20 cellular contexts compared by ENCODE assay signal in genomic region chr14:77065851-77066554, GRCh38. TPM values are rescaled to one million over a fixed set of nuclear protein-coding genes. Genes with fewer than 3 reads are reported as not detected.
DNase-seq lines count a peak whose midpoint lies in the region; ATAC-seq lines count a peak whose summit lies in the region.
"Had no signal": no experiment of that assay in that cellular context is flagged by ENCODE, and none has a peak within 500 bp of the region (broad histone marks: within the 10 kb centered on the region; RNA-seq: fewer than 3 reads in every experiment).

No MANE protein-coding gene starts in this region.

- peaks cover 34 to 77% (median 48%) of the 10 kb centered on the region in 10 experiments for H3K4me1 ChIP-seq in BLaER1 treated with 17β-estradiol and CSF1 and Interleukin-3, amounts not matched to agents 10 nM and 100 nM
- H3K4me1 ChIP-seq in mesenchymal stem cell (ENCODE audit: control insufficient read depth, insufficient read depth, low read depth, low read length), result peaks cover 19% of the 10 kb centered on the region

- H3K23ac ChIP-seq in mesenchymal stem cell (ENCODE audit: low read length in 2 of 2), result no peak overlapping the region

- peak overlapping the region; percentile 43 to 81 (median 63) for H3K4me2 ChIP-seq in BLaER1 treated with 17β-estradiol and CSF1 and Interleukin-3, amounts not matched to agents 10 nM and 100 nM
- H3K4me2 ChIP-seq in mesenchymal stem cell (ENCODE audit: low read length, poor library complexity, severe bottlenecking), result no peak overlapping the region
- H3K4me2 ChIP-seq: PC-9 had no signal

- no peaks in the 10 kb centered on the region for H3K27me3 ChIP-seq in BLaER1 treated with 17β-estradiol and CSF1 and Interleukin-3, amounts not matched to agents 10 nM and 100 nM
- H3K27me3 ChIP-seq in mesenchymal stem cell (ENCODE audit: control insufficient read depth in 1 of 2, insufficient read depth in 1 of 2, low read length in 2 of 2), result peaks cover 0 to 5% of the 10 kb centered on the region in 2 experiments
- H3K27me3 ChIP-seq: vagina had no signal

- H2AK5ac ChIP-seq in mesenchymal stem cell (ENCODE audit: low read length, severe bottlenecking), result no peak overlapping the region

- H4K91ac ChIP-seq in mesenchymal stem cell (ENCODE audit: low read length), result peak overlapping the region; percentile 13

- peak; percentile 57 for ATAC-seq in GM19438 (IDR thresholded peaks at IDR 0.05; ENCODE audit: low read depth, unreplicated experiment)
- no peak for ATAC-seq in HG02763 (IDR thresholded peaks at IDR 0.05; ENCODE audit: unreplicated experiment)
- ATAC-seq in stimulated activated naive CD8-positive, alpha-beta T cell treated with anti-CD3 and anti-CD28 coated beads, Interleukin-15, Interleukin-2, amounts not matched to agents 100 U/mL and 50 U/mL, for 24 hours, result no peak
- ATAC-seq: left colon had no signal

- no peaks in the 10 kb centered on the region for H3K36me3 ChIP-seq in BLaER1 treated with 17β-estradiol and CSF1 and Interleukin-3, amounts not matched to agents 10 nM and 100 nM
- H3K36me3 ChIP-seq in mesenchymal stem cell (ENCODE audit: control insufficient read depth in 1 of 2, insufficient read depth in 2 of 2, low read depth in 1 of 2, low read length in 2 of 2), result no peaks in the 10 kb centered on the region
- H3K36me3 ChIP-seq: vagina had no signal

- H2BK12ac ChIP-seq in mesenchymal stem cell (ENCODE audit: low read length in 2 of 2), result peak overlapping the region in 1 of 2 experiments; percentile 58

- 97% methylated on average over 4 of the region's 5 CpGs for WGBS in mesenchymal stem cell

- H3K9me3 ChIP-seq in BLaER1 treated with 17β-estradiol and CSF1 and Interleukin-3, amounts not matched to agents 10 nM and 100 nM (replicated peaks in 1 of 11), result no peaks in the 10 kb centered on the region
- no peaks in the 10 kb centered on the region for H3K9me3 ChIP-seq in mesenchymal stem cell (ENCODE audit: control insufficient read depth, low read length)
- H3K9me3 ChIP-seq: vagina had no signal

- peak; percentile 52 for DNase-seq in RPMI8226
- no peak for DNase-seq in mesenchymal stem cell
- no peak for DNase-seq in stimulated activated naive CD8-positive, alpha-beta T cell treated with anti-CD3 and anti-CD28 coated beads, Interleukin-15, Interleukin-2, amounts not matched to agents 100 U/mL and 50 U/mL, for 24 hours
- no peak for DNase-seq in GM03348 (ENCODE audit: low spot score)
- no peak for DNase-seq in GM19238 (ENCODE audit: insufficient read length, low spot score)
- DNase-seq: activated CD4-positive, alpha-beta T cell treated with anti-CD3 and anti-CD28 coated beads, Interleukin-2, amount 10 ng/mL, durations not matched to agents 24 days and 14 days; activated CD8-positive, alpha-beta memory T cell treated with anti-CD3 and anti-CD28 coated beads, Interleukin-2, amount 50 U/mL, for 4 hours; CD8-positive, alpha-beta memory T cell; DMS79; erythroblast; Karpas-422; left colon; NCI-H1436; NCI-H526 treated with DMSO at 0.1 percent for 48 hours; PC-9; stimulated activated CD4-positive, alpha-beta T cell treated with anti-CD3 and anti-CD28 coated beads, Interleukin-4, amount 100 ng/mL, for 4 hours had no signal

- peak overlapping the region; percentile 42 for H2AFZ ChIP-seq in mesenchymal stem cell (ENCODE audit: low read depth, low read length)
- H2AFZ ChIP-seq: PC-9 had no signal

- no peak overlapping the region for H4K8ac ChIP-seq in mesenchymal stem cell (ENCODE audit: low read length)

- peak overlapping the region in 1 of 2 experiments; percentile 89 for H3K14ac ChIP-seq in mesenchymal stem cell (ENCODE audit: low read length in 2 of 2)

- H3K4me3 ChIP-seq in BLaER1 treated with 17β-estradiol and CSF1 and Interleukin-3, amounts not matched to agents 10 nM and 100 nM, result no peak overlapping the region
- H3K4me3 ChIP-seq in mesenchymal stem cell (ENCODE audit: insufficient read depth in 1 of 2, low read depth in 1 of 2, low read length in 2 of 2), result no peak overlapping the region
- H3K4me3 ChIP-seq: PC-9, vagina had no signal

- H2BK15ac ChIP-seq in mesenchymal stem cell (ENCODE audit: low read depth, poor library complexity, severe bottlenecking), result no peak overlapping the region

- H3K27ac ChIP-seq in BLaER1 treated with 17β-estradiol and CSF1 and Interleukin-3, amounts not matched to agents 10 nM and 100 nM, result peak overlapping the region in 3 of 11 experiments; percentile 19 to 55 (median 37); a peak in 4 of 22 replicates
- no peak overlapping the region for H3K27ac ChIP-seq in mesenchymal stem cell (ENCODE audit: low read length, poor library complexity, severe bottlenecking)
- H3K27ac ChIP-seq: PC-9, vagina had no signal

- no peak overlapping the region for H2BK120ac ChIP-seq in mesenchymal stem cell (ENCODE audit: low read depth, low read length)

- no peaks in the 10 kb centered on the region for H3K79me1 ChIP-seq in mesenchymal stem cell (replicated peaks; ENCODE audit: low read length, poor library complexity, severe bottlenecking)

- H4K20me1 ChIP-seq in BLaER1 treated with 17β-estradiol and CSF1 and Interleukin-3, amounts not matched to agents 10 nM and 100 nM, result no peaks in the 10 kb centered on the region

- no peak overlapping the region for H3K4ac ChIP-seq in mesenchymal stem cell (ENCODE audit: low read depth in 1 of 2, low read length in 2 of 2)

- H3K18ac ChIP-seq in mesenchymal stem cell (ENCODE audit: low read depth in 1 of 2, low read length in 2 of 2), result no peak overlapping the region

- no peak overlapping the region for H2BK5ac ChIP-seq in mesenchymal stem cell (ENCODE audit: low read depth, low read length, poor library complexity, severe bottlenecking)

- H3K9ac ChIP-seq in BLaER1 treated with 17β-estradiol and CSF1 and Interleukin-3, amounts not matched to agents 10 nM and 100 nM, result peak overlapping the region in 2 of 11 experiments; percentile 27 to 32; a peak in 3 of 22 replicates
- no peak overlapping the region for H3K9ac ChIP-seq in mesenchymal stem cell (ENCODE audit: low read length)

RNA-seq across cellular contexts. Expression of gene CIPC, which starts 32.1 kb away (rescaled TPM):
- 8.8 TPM for polyA plus RNA-seq in mesenchymal stem cell (2013, experiment 1 of 2)
- polyA plus RNA-seq in mesenchymal stem cell (2013, experiment 2 of 2), result 8.8 TPM

RNA-seq across cellular contexts. Expression of gene IRF2BPL, which starts 37.5 kb away (rescaled TPM):
- 49.1 TPM for polyA plus RNA-seq in mesenchymal stem cell (2013, experiment 1 of 2)
- 48.1 TPM for polyA plus RNA-seq in mesenchymal stem cell (2013, experiment 2 of 2)
